In the genomic region with DNA sequence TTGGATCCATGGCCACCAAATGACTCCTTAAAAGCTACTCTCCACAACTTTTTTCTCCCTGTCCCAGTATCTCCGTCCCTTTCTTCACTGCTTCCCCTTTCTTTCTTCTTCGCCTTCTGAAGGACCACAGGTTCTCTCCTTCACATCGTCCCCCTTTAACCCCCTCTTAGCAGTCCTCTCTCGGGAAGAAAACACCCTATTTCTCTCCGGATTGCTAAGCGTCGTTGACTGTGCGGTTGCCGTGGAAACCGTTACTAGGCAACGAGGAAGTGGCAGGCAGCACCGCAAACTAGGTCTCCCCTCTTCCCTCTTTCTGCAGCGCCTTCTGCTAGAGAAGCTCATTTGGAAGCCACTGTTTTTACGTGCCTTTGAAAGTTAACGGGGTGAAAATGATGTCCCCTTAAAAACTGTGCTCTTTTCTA, we compare ENCODE assay signal across 8 cellular contexts. TPM values are rescaled to one million over a fixed set of nuclear protein-coding genes. Genes with fewer than 3 reads are reported as not detected.
A peak's percentile ranks its signal among the peaks of the same experiment; 100 is the strongest.
DNase-seq lines count a peak whose midpoint lies in the region; ATAC-seq and TF ChIP-seq lines count a peak whose summit lies in the region.

A gene with protein sequence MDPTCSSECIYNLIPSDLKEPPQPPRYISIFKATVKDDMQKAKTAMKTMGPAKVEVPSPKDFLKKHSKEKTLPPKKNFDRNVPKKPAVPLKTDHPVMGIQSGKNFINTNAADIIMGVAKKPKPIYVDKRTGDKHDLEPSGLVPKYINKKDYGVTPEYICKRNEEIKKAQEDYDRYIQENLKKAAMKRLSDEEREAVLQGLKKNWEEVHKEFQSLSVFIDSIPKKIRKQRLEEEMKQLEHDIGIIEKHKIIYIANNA (minus strand): TSS at position 232 of the 422 bp plus-strand sequence. CDS start 222 bp downstream, at position 10.

- TF ChIP-seq CTCF in WI38 (IDR thresholded peaks at IDR 0.05; ENCODE audit: low read depth, low read length) (no peak), mammary epithelial cell (conservative IDR thresholded peaks at IDR 0.05 in 1 of 2, IDR thresholded peaks at IDR 0.05 in 1 of 2; ENCODE audit: extremely low read depth in 1 of 2, insufficient read depth in 1 of 2, low read depth in 1 of 2, low read length in 2 of 2) (no peak)

- H3K79me2 ChIP-seq in ACC112 (ENCODE audit: control insufficient read depth, insufficient read depth, low read length, unreplicated experiment) (peaks cover 3% of the 10 kb centered on the region), mammary epithelial cell (ENCODE audit: insufficient read depth, low read length) (peaks cover 8% of the 10 kb centered on the region)

- in situ Hi-C loops in mammary epithelial cell (cut with MboI; ENCODE audit: low sequenced_read_pairs in 2 of 2): loop anchor here in 1 of 2 donors (5.0 kb wide), 1 partner anchor 46 kb away; no protein-coding TSS in a partner anchor

- WGBS in mammary epithelial cell (ENCODE audit: low coverage, missing lambda C conversion rate): 4% methylated on average over 13 of the region's 15 CpGs

- no peaks in the 10 kb centered on the region for H3K9me3 ChIP-seq in mammary epithelial cell (replicated peaks; ENCODE audit: insufficient read depth, low read length)
- H3K9me3 ChIP-seq in skeletal muscle tissue (ENCODE audit: control insufficient read depth in 3 of 3, low read length in 3 of 3): no peaks in the 10 kb centered on the region

- H3K27ac ChIP-seq in ACC112 (ENCODE audit: low read depth, low read length): peak within 1 kb of the TSS; percentile 88
- H3K27ac ChIP-seq in mammary epithelial cell (ENCODE audit: insufficient read depth, low read depth, low read length): peak within 1 kb of the TSS; percentile 99
- H3K27ac ChIP-seq in skeletal muscle tissue (ENCODE audit: low read depth, low read length): peak within 1 kb of the TSS; percentile 86

- H3K27me3 ChIP-seq in ACC112 (ENCODE audit: insufficient read depth, low read length) (no peaks in the 10 kb centered on the region), mammary epithelial cell (ENCODE audit: insufficient read depth, low read length) (no peaks in the 10 kb centered on the region), skeletal muscle tissue (ENCODE audit: control insufficient read depth in 3 of 3, insufficient read depth in 3 of 3, low read length in 3 of 3) (no peaks in the 10 kb centered on the region)

- BruUV-seq in mammary epithelial cell (replicated peaks; lab: Mats Ljungman, UMichigan): no TSS peak

- peak within 1 kb of the TSS; percentile 96 for H3K9ac ChIP-seq in mammary epithelial cell (ENCODE audit: insufficient read depth, low read length)
- H3K9ac ChIP-seq in skeletal muscle tissue (ENCODE audit: low read depth in 1 of 3, low read length in 3 of 3): peak within 1 kb of the TSS; percentile 85 to 91 (median 87)

- H3K4me3 ChIP-seq in ACC112 (ENCODE audit: low read depth, low read length) (peak within 1 kb of the TSS; percentile 82), WI38 (ENCODE audit: low read depth, low read length) (peak within 1 kb of the TSS; percentile 69), mammary epithelial cell (replicated peaks in 1 of 3; ENCODE audit: insufficient read depth in 1 of 3, low read depth in 2 of 3, low read length in 3 of 3) (peak within 1 kb of the TSS; percentile 50 to 71 (median 66)), skeletal muscle tissue (ENCODE audit: low read length in 3 of 3) (peak within 1 kb of the TSS; percentile 92 to 97 (median 97))

- no peaks in the 10 kb centered on the region for H4K20me1 ChIP-seq in mammary epithelial cell (ENCODE audit: insufficient read depth, low read length)

- H2AFZ ChIP-seq in ACC112 (ENCODE audit: low read length, unreplicated experiment): peak within 1 kb of the TSS; percentile 100
- peak within 1 kb of the TSS; percentile 93 for H2AFZ ChIP-seq in mammary epithelial cell (ENCODE audit: low read depth, low read length)

- DNase-seq in NCI-H2196 treated with DMSO at 0.1 percent for 48 hours (lab: John Stamatoyannopoulos, UW; ENCODE audit: unreplicated experiment) (peak; percentile 52), mammary epithelial cell (peak; percentile 90), iPS-NIHi11 (ENCODE audit: low spot score) (peak; percentile 90)

- H3K36me3 ChIP-seq in ACC112 (ENCODE audit: insufficient read depth, low read length) (no peaks in the 10 kb centered on the region), mammary epithelial cell (ENCODE audit: insufficient read depth, low read length) (no peaks in the 10 kb centered on the region), skeletal muscle tissue (ENCODE audit: control insufficient read depth in 3 of 3, insufficient read depth in 3 of 3, low read length in 3 of 3) (no peaks in the 10 kb centered on the region)

- peak within 1 kb of the TSS; percentile 88 for H3K4me2 ChIP-seq in mammary epithelial cell (ENCODE audit: insufficient read depth, low read depth, low read length)

- dilution Hi-C loops in mammary epithelial cell (cut with HindIII; ENCODE audit: low sequenced_read_pairs): loop anchor here (5.0 kb wide), 2 partner anchors 51 to 54 kb away; no protein-coding TSS in a partner anchor

- ATAC-seq in GM18907 (IDR thresholded peaks at IDR 0.05; ENCODE audit: unreplicated experiment) (peak; percentile 80), HG03159 (IDR thresholded peaks at IDR 0.05; ENCODE audit: unreplicated experiment) (peak; percentile 73)

- H3K4me1 ChIP-seq in ACC112 (ENCODE audit: control insufficient read depth, insufficient read depth, low read length, unreplicated experiment): peaks cover 12% of the 10 kb centered on the region
- H3K4me1 ChIP-seq in mammary epithelial cell (ENCODE audit: insufficient read depth, low read length): peaks cover 10% of the 10 kb centered on the region
- H3K4me1 ChIP-seq in skeletal muscle tissue (ENCODE audit: control insufficient read depth in 3 of 3, insufficient read depth in 3 of 3, low read length in 3 of 3): peaks cover 3 to 10% (median 6%) of the 10 kb centered on the region in 3 donors

- intact Hi-C loops in mammary epithelial cell (cut with micrococcal nuclease): loop anchor here (1.0 kb wide), 1 partner anchor 294 kb away; no protein-coding TSS in a partner anchor

- CTCF ChIA-PET in mammary epithelial cell (lab: Charles Lee; ENCODE audit: low non-redundant PET): no interaction called here

RNA-seq across cellular contexts. Expression of the gene that starts here (rescaled TPM):
- total RNA-seq in mammary epithelial cell (under 1 TPM; under 0.01 to 0.24 TPM), skeletal muscle tissue (0.52 TPM)
- not detected for polyA plus RNA-seq in mammary epithelial cell
- not detected for polyA minus RNA-seq in mammary epithelial cell

Comparison
In these comparisons a context has a peak if more than half of its experiments do, and no peak if none do; other contexts are left out.
1. Peak in every context shown above with its lines: DNase-seq, ATAC-seq, H3K4me3 ChIP-seq and H3K27ac ChIP-seq.
2. Peak in DNase-seq, H3K4me3 ChIP-seq, H3K27ac ChIP-seq, H3K9ac ChIP-seq and H3K4me2 ChIP-seq in mammary epithelial cell; RNA of the gene not detected or under 1 TPM.